In genomic region chr17:48646183-48647102, GRCh38 we compare ENCODE assay signal across 9 cellular contexts. TPM values are rescaled to one million over a fixed set of nuclear protein-coding genes. Genes with fewer than 3 reads are reported as not detected.
A peak's percentile ranks its signal among the peaks of the same experiment; 100 is the strongest.
DNase-seq lines count a peak whose midpoint lies in the region; ATAC-seq and TF ChIP-seq lines count a peak whose summit lies in the region.
"Had no signal": no experiment of that assay in that cellular context is flagged by ENCODE, and none has a peak within 500 bp of the region (broad histone marks: within the 10 kb centered on the region; RNA-seq: fewer than 3 reads in every experiment).

No MANE protein-coding gene starts in this region.

- peaks cover 37% of the 10 kb centered on the region for H4K20me1 ChIP-seq in Loucy (ENCODE audit: insufficient read depth, low read length, poor library complexity, severe bottlenecking)

- no peak for ATAC-seq in GM19351 (IDR thresholded peaks at IDR 0.05; ENCODE audit: unreplicated experiment)
- ATAC-seq in GM21723 (IDR thresholded peaks at IDR 0.05; ENCODE audit: unreplicated experiment): no peak

- peak overlapping the region; percentile 95 for H3K4me2 ChIP-seq in Loucy (ENCODE audit: low read depth, low read length, poor library complexity, severe bottlenecking)

- H3K4me3 ChIP-seq in Loucy (ENCODE audit: low read length, poor library complexity, severe bottlenecking): peak overlapping the region; percentile 89

- H2AFZ ChIP-seq in Loucy (ENCODE audit: low read length): peak overlapping the region; percentile 81; the same call in 1 of the 2 replicates

- no peaks in the 10 kb centered on the region for H3K9me3 Mint-ChIP-seq in activated naive CD8-positive, alpha-beta T cell treated with anti-CD3 and anti-CD28 coated beads for 36 hours
- no peaks in the 10 kb centered on the region for H3K9me3 Mint-ChIP-seq in nephron

- H3K79me2 ChIP-seq in Loucy (ENCODE audit: insufficient read depth, low read length): peaks cover 99% of the 10 kb centered on the region
- H3K79me2 ChIP-seq: parathyroid adenoma had no signal

- peaks cover 16% of the 10 kb centered on the region for H3K4me1 Mint-ChIP-seq in activated naive CD8-positive, alpha-beta T cell treated with anti-CD3 and anti-CD28 coated beads for 36 hours
- H3K4me1 Mint-ChIP-seq in nephron: peaks cover 22% of the 10 kb centered on the region

- H3K9ac ChIP-seq in Loucy (ENCODE audit: low read depth, low read length, poor library complexity, severe bottlenecking): peak overlapping the region; percentile 98
- H3K9ac ChIP-seq: parathyroid adenoma had no signal

- no peaks in the 10 kb centered on the region for H3K9me2 ChIP-seq in Loucy (replicated peaks; ENCODE audit: low read depth, low read length)

- peaks cover 82% of the 10 kb centered on the region for H3K27me3 Mint-ChIP-seq in activated naive CD8-positive, alpha-beta T cell treated with anti-CD3 and anti-CD28 coated beads for 36 hours
- peaks cover 81% of the 10 kb centered on the region for H3K27me3 Mint-ChIP-seq in nephron (ENCODE audit: low read depth)

- 0 out of 2 replicates have a peak, but pooled peaks have one; percentile 10 for TF ChIP-seq CTCF in Loucy (conservative IDR thresholded peaks at IDR 0.05; ENCODE audit: low read length)
- TF ChIP-seq CTCF in nephron (IDR thresholded peaks at IDR 0.05; ENCODE audit: unreplicated experiment in 3 of 3): no peak

- H3K4me3 Mint-ChIP-seq in activated naive CD8-positive, alpha-beta T cell treated with anti-CD3 and anti-CD28 coated beads for 36 hours: peak overlapping the region; percentile 72
- peak overlapping the region; percentile 75 to 88 (median 84) for H3K4me3 Mint-ChIP-seq in nephron

- H3K9me3 ChIP-seq in Loucy (ENCODE audit: insufficient read depth, low read depth, low read length): no peaks in the 10 kb centered on the region

- peaks cover 60% of the 10 kb centered on the region for H3K4me1 ChIP-seq in Loucy (ENCODE audit: insufficient read depth, low read length, poor library complexity, severe bottlenecking)
- H3K4me1 ChIP-seq: parathyroid adenoma had no signal

- H3K27me3 ChIP-seq in Loucy (ENCODE audit: insufficient read depth, low read length, poor library complexity, severe bottlenecking): peaks cover 32% of the 10 kb centered on the region

- no peak overlapping the region for H3K27ac Mint-ChIP-seq in activated naive CD8-positive, alpha-beta T cell treated with anti-CD3 and anti-CD28 coated beads for 36 hours
- peak overlapping the region; percentile 42 to 60 (median 45) for H3K27ac Mint-ChIP-seq in nephron

- DNase-seq in DMS79 treated with DMSO at 0.1 percent for 48 hours (lab: John Stamatoyannopoulos, UW): peak; percentile 53
- DNase-seq in activated naive CD8-positive, alpha-beta T cell treated with anti-CD3 and anti-CD28 coated beads for 36 hours: peak; percentile 42
- DNase-seq in HPDE6-E6E7 (ENCODE audit: extremely low spot score): no peak
- no peak for DNase-seq in inferior parietal cortex (ENCODE audit: extremely low spot score)

- H3K36me3 Mint-ChIP-seq in activated naive CD8-positive, alpha-beta T cell treated with anti-CD3 and anti-CD28 coated beads for 36 hours: no peaks in the 10 kb centered on the region
- no peaks in the 10 kb centered on the region for H3K36me3 Mint-ChIP-seq in nephron (ENCODE audit: low read depth)

- no peaks in the 10 kb centered on the region for H3F3A ChIP-seq in Loucy (ENCODE audit: low read depth)

- H3K36me3 ChIP-seq in Loucy (ENCODE audit: insufficient read depth, low read length): no peaks in the 10 kb centered on the region

RNA-seq across cellular contexts. Expression of gene HOXB9, which starts 20.3 kb away (rescaled TPM):
- total RNA-seq in activated naive CD8-positive, alpha-beta T cell treated with anti-CD3 and anti-CD28 coated beads for 36 hours: 1 to 10 TPM; 3.4 to 4.0 TPM

RNA-seq across cellular contexts. Expression of gene HOXB8, which starts 31.4 kb away (rescaled TPM):
- not detected for total RNA-seq in activated naive CD8-positive, alpha-beta T cell treated with anti-CD3 and anti-CD28 coated beads for 36 hours

RNA-seq across cellular contexts. Expression of gene HOXB7, which starts 35.6 kb away (rescaled TPM):
- total RNA-seq in activated naive CD8-positive, alpha-beta T cell treated with anti-CD3 and anti-CD28 coated beads for 36 hours: 1 to 10 TPM in 1 of 2 experiments, under 1 TPM in 1; 0.62 to 1.4 TPM

RNA-seq across cellular contexts. Expression of gene HOXB6, which starts 41.7 kb away (rescaled TPM):
- not detected for total RNA-seq in activated naive CD8-positive, alpha-beta T cell treated with anti-CD3 and anti-CD28 coated beads for 36 hours

RNA-seq across cellular contexts. Expression of gene HOXB5, which starts 52.9 kb away (rescaled TPM):
- not detected for total RNA-seq in activated naive CD8-positive, alpha-beta T cell treated with anti-CD3 and anti-CD28 coated beads for 36 hours

Comparison
In these comparisons a context has a peak if more than half of its experiments do, and no peak if none do; other contexts are left out.
1. DNase-seq: peak in DMS79 treated with DMSO at 0.1 percent for 48 hours (single experiment) and activated naive CD8-positive, alpha-beta T cell treated with anti-CD3 and anti-CD28 coated beads for 36 hours (single experiment); none in HPDE6-E6E7 (single experiment) and inferior parietal cortex (single experiment).